ENCODE assay signal across 10 cellular contexts in the genomic region with DNA sequence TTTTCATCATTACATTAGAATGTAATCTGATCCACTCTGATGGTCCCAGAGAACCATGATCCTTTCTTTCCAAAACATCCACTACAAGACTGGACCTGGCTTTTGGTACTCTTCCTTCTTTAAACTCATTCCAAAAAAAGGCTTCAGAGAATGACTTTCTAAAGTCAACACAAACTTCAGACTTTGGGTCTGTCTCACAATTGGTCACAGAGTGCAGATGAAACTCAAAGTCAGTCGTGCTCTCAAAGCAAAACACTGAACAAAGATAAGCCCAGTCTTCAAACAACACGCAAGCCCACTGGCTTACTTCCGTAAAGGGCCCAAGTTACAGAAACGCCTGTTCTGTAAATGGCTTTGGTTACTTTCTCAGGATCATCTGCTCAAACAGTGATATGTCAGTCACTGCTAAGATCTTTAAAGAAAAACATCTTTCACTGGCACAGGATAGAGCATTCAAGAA.
DNase-seq lines count a peak whose midpoint lies in the region; ATAC-seq, FAIRE-seq and TF ChIP-seq lines count a peak whose summit lies in the region.
"Had no signal": no experiment of that assay in that cellular context is flagged by ENCODE, and none has a peak within 500 bp of the region (broad histone marks: within the 10 kb centered on the region; RNA-seq: fewer than 3 reads in every experiment).

No MANE protein-coding gene starts in this region.

- FAIRE-seq in HTR-8/SVneo (lab: Jason Lieb, UNC), result no peak

- peak overlapping the region; percentile 90 for H2AFZ ChIP-seq in mammary epithelial cell (ENCODE audit: low read depth, low read length)

- peaks cover 68% of the 10 kb centered on the region for H3K79me2 ChIP-seq in mammary epithelial cell (ENCODE audit: insufficient read depth, low read length)

- H3K4me2 ChIP-seq in mammary epithelial cell (ENCODE audit: insufficient read depth, low read depth, low read length), result peak overlapping the region; percentile 72

- ATAC-seq in HG02759 (IDR thresholded peaks at IDR 0.05; ENCODE audit: unreplicated experiment), result no peak
- ATAC-seq in HG03571 (IDR thresholded peaks at IDR 0.05; ENCODE audit: unreplicated experiment), result no peak
- ATAC-seq: heart left ventricle had no signal

- H3K27ac ChIP-seq in A673 (ENCODE audit: low read depth, low read length, poor library complexity, severe bottlenecking) (peak overlapping the region; percentile 48), mammary epithelial cell (ENCODE audit: insufficient read depth, low read depth, low read length) (peak overlapping the region; percentile 67), muscle layer of duodenum (ENCODE audit: low read length) (peak overlapping the region; percentile 3), RWPE1 (no peak overlapping the region)

- peaks cover 8% of the 10 kb centered on the region for H3K36me3 ChIP-seq in A673 (ENCODE audit: insufficient read depth, low read length, poor library complexity, severe bottlenecking)
- H3K36me3 ChIP-seq in mammary epithelial cell (ENCODE audit: insufficient read depth, low read length), result no peaks in the 10 kb centered on the region
- peaks cover 0 to 9% of the 10 kb centered on the region in 2 donors for H3K36me3 ChIP-seq in muscle layer of duodenum (ENCODE audit: control insufficient read depth in 1 of 2, insufficient read depth in 2 of 2, low read length in 2 of 2)

- H3K4me1 ChIP-seq in A673 (ENCODE audit: insufficient read depth, low read length, poor library complexity, severe bottlenecking), result peaks cover 48% of the 10 kb centered on the region
- peaks cover 29% of the 10 kb centered on the region for H3K4me1 ChIP-seq in mammary epithelial cell (ENCODE audit: insufficient read depth, low read length)
- H3K4me1 ChIP-seq in muscle layer of duodenum (ENCODE audit: control insufficient read depth in 1 of 2, insufficient read depth in 2 of 2, low read length in 2 of 2), result peaks cover 6 to 43% of the 10 kb centered on the region in 2 donors

- intact Hi-C loops in A673 (cut with micrococcal nuclease; ENCODE audit: unreplicated experiment), result no loop called here
- intact Hi-C loops in mammary epithelial cell (cut with micrococcal nuclease), result loop anchor here (2.0 kb wide), 2 partner anchors 30 to 112 kb away; no protein-coding TSS in a partner anchor

- CTCF ChIA-PET in A673 (lab: Charles Lee), result no interaction called here
- CTCF ChIA-PET in mammary epithelial cell (lab: Charles Lee; ENCODE audit: low non-redundant PET), result interaction anchor here (0.8 kb wide), 1 partner anchor 227 kb away, joined by 3 read pairs; no protein-coding TSS in a partner anchor
- CTCF ChIA-PET in RWPE1 (lab: Yijun Ruan, JAX), result interaction anchor here (0.7 kb wide), 1 partner anchor 344 kb away, joined by 3 read pairs; no protein-coding TSS in a partner anchor

- dilution Hi-C loops in mammary epithelial cell (cut with HindIII; ENCODE audit: low sequenced_read_pairs), result no loop called here

- DNase-seq in A673 (ENCODE audit: low spot score) (no peak), HTR-8/SVneo (ENCODE audit: insufficient read length, low spot score) (peak; percentile 24), mammary epithelial cell (peak; percentile 36), Kasumi-1 (lab: John Stamatoyannopoulos, UW) (no peak), RWPE1 (ENCODE audit: low spot score) (no peak)
- DNase-seq: heart left ventricle, NCI-H1105 treated with DMSO at 0.1 percent for 48 hours had no signal

- BruUV-seq in A673 (replicated peaks; lab: Mats Ljungman, UMichigan), result no TSS peak
- BruUV-seq in mammary epithelial cell (replicated peaks; lab: Mats Ljungman, UMichigan), result no TSS peak

- H3K4me3 ChIP-seq in A673 (ENCODE audit: low read depth, low read length, poor library complexity, severe bottlenecking), result no peak overlapping the region
- peak overlapping the region in 1 of 3 experiments; percentile 22 for H3K4me3 ChIP-seq in mammary epithelial cell (replicated peaks in 1 of 3; ENCODE audit: insufficient read depth in 1 of 3, low read depth in 2 of 3, low read length in 3 of 3)
- no peak overlapping the region for H3K4me3 ChIP-seq in muscle layer of duodenum (ENCODE audit: low read depth in 1 of 2, low read length in 2 of 2)
- H3K4me3 ChIP-seq: heart left ventricle had no signal

- TF ChIP-seq CTCF in A673 (conservative IDR thresholded peaks at IDR 0.05; ENCODE audit: low read depth, low read length) (no peak), mammary epithelial cell (conservative IDR thresholded peaks at IDR 0.05 in 1 of 2, IDR thresholded peaks at IDR 0.05 in 1 of 2; ENCODE audit: extremely low read depth in 1 of 2, insufficient read depth in 1 of 2, low read depth in 1 of 2, low read length in 2 of 2) (no peak), RWPE1 (conservative IDR thresholded peaks at IDR 0.05; ENCODE audit: low read depth) (no peak)

- H3K27me3 ChIP-seq in A673 (replicated peaks; ENCODE audit: insufficient read depth, low read depth, low read length, poor library complexity) (no peaks in the 10 kb centered on the region), mammary epithelial cell (ENCODE audit: insufficient read depth, low read length) (no peaks in the 10 kb centered on the region), muscle layer of duodenum (ENCODE audit: low read depth, low read length) (no peaks in the 10 kb centered on the region)
- H3K27me3 ChIP-seq: heart left ventricle had no signal

- H4K20me1 ChIP-seq in mammary epithelial cell (ENCODE audit: insufficient read depth, low read length), result no peaks in the 10 kb centered on the region

- in situ Hi-C loops in mammary epithelial cell (cut with MboI; ENCODE audit: low sequenced_read_pairs in 2 of 2), result loop anchor here in 1 of 2 donors (25.0 kb wide), 1 partner anchor 236 kb away; no protein-coding TSS in a partner anchor

- peak overlapping the region; percentile 5 for H3K9ac ChIP-seq in mammary epithelial cell (ENCODE audit: insufficient read depth, low read length)

- POLR2A ChIA-PET in A673 (lab: Charles Lee; ENCODE audit: low non-redundant PET) (no interaction called here), RWPE1 (lab: Yijun Ruan, JAX; ENCODE audit: low non-redundant PET) (no interaction called here)

- 9% methylated on average over 4 of the region's 4 CpGs for WGBS in mammary epithelial cell (ENCODE audit: low coverage, missing lambda C conversion rate)

- no peaks in the 10 kb centered on the region for H3K9me3 ChIP-seq in A673 (ENCODE audit: low read depth, low read length, poor library complexity, severe bottlenecking)
- H3K9me3 ChIP-seq in mammary epithelial cell (replicated peaks; ENCODE audit: insufficient read depth, low read length), result no peaks in the 10 kb centered on the region
- no peaks in the 10 kb centered on the region for H3K9me3 ChIP-seq in muscle layer of duodenum (ENCODE audit: control insufficient read depth in 1 of 2, low read length in 2 of 2)
- H3K9me3 ChIP-seq: heart left ventricle had no signal

Comparison
In these comparisons a context has a peak if more than half of its experiments do, and no peak if none do; other contexts are left out.
1. DNase-seq: peak in HTR-8/SVneo (single experiment) and mammary epithelial cell (single experiment); none in A673 (single experiment), Kasumi-1 (0 of 2) and RWPE1 (single experiment).